In the genomic region with DNA sequence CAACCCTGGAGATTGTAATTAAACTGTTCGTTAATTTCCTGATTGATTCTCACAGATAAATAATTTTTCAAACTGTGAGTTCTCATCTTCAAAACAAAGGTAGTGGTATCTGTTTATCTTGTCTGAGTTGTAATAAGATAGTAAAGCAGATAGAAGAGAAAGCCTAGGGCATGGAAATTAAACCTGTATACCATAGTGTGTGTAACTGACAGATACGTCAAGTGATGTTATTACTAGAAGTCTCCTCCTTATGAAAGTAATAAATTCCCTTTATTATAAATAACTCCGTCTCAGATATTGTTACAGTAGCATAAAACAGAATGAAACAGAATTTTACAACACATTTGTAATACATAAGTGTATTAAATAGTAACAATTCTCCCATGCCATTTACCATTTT, we compare ENCODE assay signal across 7 cellular contexts.
"Had no signal": no experiment of that assay in that cellular context is flagged by ENCODE, and none has a peak within 500 bp of the region (broad histone marks: within the 10 kb centered on the region; RNA-seq: fewer than 3 reads in every experiment).

No MANE protein-coding gene starts in this region.

- H3K4me3 ChIP-seq: GM23248, HAP-1 had no signal

- H3K4me1 Mint-ChIP-seq: IgD-negative memory B cell had no signal

- H2AFZ ChIP-seq: GM23248 had no signal

- H3K27me3 Mint-ChIP-seq: IgD-negative memory B cell had no signal

- DNase-seq: GM23248, GOT3, H7, KBM-7 had no signal

- H3K36me3 ChIP-seq: HAP-1 had no signal

- H3K36me3 Mint-ChIP-seq: IgD-negative memory B cell had no signal

- H3K4me3 Mint-ChIP-seq: IgD-negative memory B cell had no signal

- FAIRE-seq: HTR-8/SVneo had no signal

- H3K9ac ChIP-seq: GM23248 had no signal

- H3K27ac ChIP-seq: GM23248 had no signal

- H3K27ac Mint-ChIP-seq: IgD-negative memory B cell had no signal
